In genomic region chr2:45484965-45485364, GRCh38 we compare ENCODE assay signal across 10 cellular contexts.
"Had no signal": no experiment of that assay in that cellular context is flagged by ENCODE, and none has a peak within 500 bp of the region (broad histone marks: within the 10 kb centered on the region; RNA-seq: fewer than 3 reads in every experiment).

No MANE protein-coding gene starts in this region.

- DNase-seq: GM23248, GOT3, H7, HFFc6, IMR-90, KG1 had no signal

- FAIRE-seq: HTR-8/SVneo, K562 had no signal

- ATAC-seq: HCT116, K562 had no signal

- H3K9ac ChIP-seq: GM23248 had no signal

- H2AFZ ChIP-seq: GM23248 had no signal

- H3K27ac ChIP-seq: GM23248 had no signal

- H3K36me3 ChIP-seq: HAP-1 had no signal

- H3K4me3 ChIP-seq: GM23248, HAP-1, K562 had no signal

- H3K9me3 ChIP-seq: HAP-1 had no signal

- H3K4me1 ChIP-seq: HAP-1 had no signal
